Comparison of ENCODE assay signal across 10 cellular contexts in genomic region chr18:23884712-23885375, GRCh38.
DNase-seq lines count a peak whose midpoint lies in the region; ATAC-seq lines count a peak whose summit lies in the region.
"Had no signal": no experiment of that assay in that cellular context is flagged by ENCODE, and none has a peak within 500 bp of the region (broad histone marks: within the 10 kb centered on the region; RNA-seq: fewer than 3 reads in every experiment).

No MANE protein-coding gene starts in this region.

- no peaks in the 10 kb centered on the region for H3K36me3 ChIP-seq in naive thymus-derived CD4-positive, alpha-beta T cell (ENCODE audit: control insufficient read depth in 2 of 3, insufficient read depth in 3 of 3, low read length in 3 of 3)
- no peaks in the 10 kb centered on the region for H3K36me3 ChIP-seq in aorta (ENCODE audit: control insufficient read depth in 1 of 2, insufficient read depth in 2 of 2, low read length in 1 of 2)

- intact Hi-C loops in naive thymus-derived CD4-positive, alpha-beta T cell (cut with micrococcal nuclease): loop anchor here (1.0 to 5.0 kb wide), 3 partner anchors 14 to 57 kb away; no protein-coding TSS in a partner anchor
- intact Hi-C loops in aorta (cut with DNase I): no loop called here

- H3K36me3 Mint-ChIP-seq in central memory CD8-positive, alpha-beta T cell (ENCODE audit: insufficient read depth): no peaks in the 10 kb centered on the region
- H3K36me3 Mint-ChIP-seq in naive thymus-derived CD4-positive, alpha-beta T cell: peaks cover 0 to 1% (median 0%) of the 10 kb centered on the region in 5 donors
- H3K36me3 Mint-ChIP-seq in stimulated activated naive B cell treated with anti-CD40 and anti-IgM and Interleukin-4, amounts not matched to agents 10 μg/mL and 1 μg/mL and 100 μg/mL, for 72 hours: no peaks in the 10 kb centered on the region

- H3K9me3 Mint-ChIP-seq in stimulated activated naive CD8-positive, alpha-beta T cell treated with anti-CD3 and anti-CD28 coated beads, Interleukin-15, amount 100 ng/mL, for 72 hours: no peaks in the 10 kb centered on the region
- H3K9me3 Mint-ChIP-seq in central memory CD8-positive, alpha-beta T cell: no peaks in the 10 kb centered on the region
- H3K9me3 Mint-ChIP-seq in naive thymus-derived CD4-positive, alpha-beta T cell: no peaks in the 10 kb centered on the region
- H3K9me3 Mint-ChIP-seq in stimulated activated naive B cell treated with anti-CD40 and anti-IgM and Interleukin-4, amounts not matched to agents 10 μg/mL and 1 μg/mL and 100 μg/mL, for 72 hours: no peaks in the 10 kb centered on the region

- no peaks in the 10 kb centered on the region for H3K27me3 Mint-ChIP-seq in stimulated activated naive CD8-positive, alpha-beta T cell treated with anti-CD3 and anti-CD28 coated beads, Interleukin-15, amount 100 ng/mL, for 72 hours
- H3K27me3 Mint-ChIP-seq in central memory CD8-positive, alpha-beta T cell: no peaks in the 10 kb centered on the region
- peaks cover 0 to 2% (median 0%) of the 10 kb centered on the region in 5 donors for H3K27me3 Mint-ChIP-seq in naive thymus-derived CD4-positive, alpha-beta T cell
- H3K27me3 Mint-ChIP-seq in stimulated activated naive B cell treated with anti-CD40 and anti-IgM and Interleukin-4, amounts not matched to agents 10 μg/mL and 1 μg/mL and 100 μg/mL, for 72 hours: no peaks in the 10 kb centered on the region

- H3K27ac Mint-ChIP-seq in stimulated activated naive CD8-positive, alpha-beta T cell treated with anti-CD3 and anti-CD28 coated beads, Interleukin-15, amount 100 ng/mL, for 72 hours: peak overlapping the region; percentile 7 to 38
- H3K27ac Mint-ChIP-seq in central memory CD8-positive, alpha-beta T cell (ENCODE audit: low read depth): peak overlapping the region; percentile 80
- H3K27ac Mint-ChIP-seq in naive thymus-derived CD4-positive, alpha-beta T cell: peak overlapping the region in 6 of 9 donors; percentile 31 to 75 (median 47)
- no peak overlapping the region for H3K27ac Mint-ChIP-seq in stimulated activated naive B cell treated with anti-CD40 and anti-IgM and Interleukin-4, amounts not matched to agents 10 μg/mL and 1 μg/mL and 100 μg/mL, for 72 hours

- H3K27ac ChIP-seq in naive thymus-derived CD4-positive, alpha-beta T cell (ENCODE audit: low read depth, low read length): no peak overlapping the region
- peak overlapping the region in 1 of 2 donors; percentile 56 for H3K27ac ChIP-seq in aorta (ENCODE audit: low read depth in 1 of 2, low read length in 2 of 2)

- CTCF ChIA-PET in naive thymus-derived CD4-positive, alpha-beta T cell (lab: Charles Lee): no interaction called here

- WGBS in aorta, 2 donors: 57 to 62% methylated on average over 13 of the region's 13 CpGs

- H3K4me1 Mint-ChIP-seq in stimulated activated naive CD8-positive, alpha-beta T cell treated with anti-CD3 and anti-CD28 coated beads, Interleukin-15, amount 100 ng/mL, for 72 hours: peaks cover 34% of the 10 kb centered on the region
- peaks cover 37% of the 10 kb centered on the region for H3K4me1 Mint-ChIP-seq in central memory CD8-positive, alpha-beta T cell
- H3K4me1 Mint-ChIP-seq in naive thymus-derived CD4-positive, alpha-beta T cell: peaks cover 17 to 44% (median 30%) of the 10 kb centered on the region in 7 donors
- peaks cover 6 to 8% of the 10 kb centered on the region in 2 donors for H3K4me1 Mint-ChIP-seq in stimulated activated naive B cell treated with anti-CD40 and anti-IgM and Interleukin-4, amounts not matched to agents 10 μg/mL and 1 μg/mL and 100 μg/mL, for 72 hours

- peak; percentile 33 for ATAC-seq in stimulated activated naive CD8-positive, alpha-beta T cell treated with anti-CD3 and anti-CD28 coated beads, Interleukin-15, amount 100 ng/mL, for 72 hours
- no peak for ATAC-seq in stimulated activated naive CD8-positive, alpha-beta T cell treated with anti-CD3 and anti-CD28 coated beads, Interleukin-15, Interleukin-2, amounts not matched to agents 100 U/mL and 50 U/mL, for 24 hours
- no peak for ATAC-seq in central memory CD8-positive, alpha-beta T cell (replicated peaks; ENCODE audit: extremely low read depth, poor library complexity, severe bottlenecking)
- ATAC-seq in naive thymus-derived CD4-positive, alpha-beta T cell: no peak
- peak; percentile 42 for ATAC-seq in aorta (ENCODE audit: low FRiP score)
- no peak for ATAC-seq in stimulated activated naive B cell treated with anti-CD40 and anti-IgM and Interleukin-4, amounts not matched to agents 10 μg/mL and 1 μg/mL and 100 μg/mL, for 72 hours (replicated peaks)
- ATAC-seq in HG03097 (IDR thresholded peaks at IDR 0.05; ENCODE audit: low FRiP score, unreplicated experiment): no peak
- ATAC-seq: SK-N-SH treated with all-trans-retinoic acid at 6 μM for 48 hours had no signal

- H3K9me3 ChIP-seq in naive thymus-derived CD4-positive, alpha-beta T cell (ENCODE audit: control insufficient read depth in 2 of 3, low read length in 3 of 3): no peaks in the 10 kb centered on the region
- H3K9me3 ChIP-seq in aorta (ENCODE audit: control insufficient read depth, low read length): no peaks in the 10 kb centered on the region

- peaks cover 0 to 11% of the 10 kb centered on the region in 2 donors for H3K4me1 ChIP-seq in naive thymus-derived CD4-positive, alpha-beta T cell (ENCODE audit: control insufficient read depth in 2 of 2, insufficient read depth in 2 of 2, low read length in 2 of 2)
- peaks cover 2 to 7% of the 10 kb centered on the region in 2 donors for H3K4me1 ChIP-seq in aorta (ENCODE audit: control insufficient read depth in 1 of 2, insufficient read depth in 2 of 2, low read length in 2 of 2)

- POLR2A ChIA-PET in naive thymus-derived CD4-positive, alpha-beta T cell (lab: Charles Lee): no interaction called here

- no peaks in the 10 kb centered on the region for H3K27me3 ChIP-seq in naive thymus-derived CD4-positive, alpha-beta T cell (ENCODE audit: control insufficient read depth in 2 of 2, insufficient read depth in 2 of 2, low read length in 2 of 2)
- H3K27me3 ChIP-seq in aorta (ENCODE audit: control insufficient read depth in 1 of 2, insufficient read depth in 2 of 2, low read length in 1 of 2): no peaks in the 10 kb centered on the region

- DNase-seq in stimulated activated naive CD8-positive, alpha-beta T cell treated with anti-CD3 and anti-CD28 coated beads, Interleukin-15, amount 100 ng/mL, for 72 hours: no peak
- no peak for DNase-seq in stimulated activated naive CD8-positive, alpha-beta T cell treated with anti-CD3 and anti-CD28 coated beads, Interleukin-15, Interleukin-2, amounts not matched to agents 100 U/mL and 50 U/mL, for 24 hours
- no peak for DNase-seq in central memory CD8-positive, alpha-beta T cell (ENCODE audit: low spot score in 2 of 2)
- DNase-seq in naive thymus-derived CD4-positive, alpha-beta T cell: no peak
- DNase-seq in aorta: no peak
- no peak for DNase-seq in stimulated activated naive B cell treated with anti-CD40 and anti-IgM and Interleukin-4, amounts not matched to agents 10 μg/mL and 1 μg/mL and 100 μg/mL, for 72 hours
- DNase-seq in SK-N-DZ (ENCODE audit: low spot score): no peak
- DNase-seq: activated T-cell treated with anti-CD3 and anti-CD28 coated beads for 4 hours had no signal

- peak overlapping the region in 1 of 2 donors; percentile 2 for H3K4me3 Mint-ChIP-seq in stimulated activated naive CD8-positive, alpha-beta T cell treated with anti-CD3 and anti-CD28 coated beads, Interleukin-15, amount 100 ng/mL, for 72 hours
- no peak overlapping the region for H3K4me3 Mint-ChIP-seq in central memory CD8-positive, alpha-beta T cell
- H3K4me3 Mint-ChIP-seq in naive thymus-derived CD4-positive, alpha-beta T cell: peak overlapping the region in 5 of 10 donors; percentile 43 to 71 (median 55)
- H3K4me3 Mint-ChIP-seq in stimulated activated naive B cell treated with anti-CD40 and anti-IgM and Interleukin-4, amounts not matched to agents 10 μg/mL and 1 μg/mL and 100 μg/mL, for 72 hours: no peak overlapping the region

- H3K4me3 ChIP-seq in naive thymus-derived CD4-positive, alpha-beta T cell (ENCODE audit: low read length): no peak overlapping the region
- no peak overlapping the region for H3K4me3 ChIP-seq in aorta (ENCODE audit: low read length in 2 of 2)

Comparison
In these comparisons a context has a peak if more than half of its experiments do, and no peak if none do; other contexts are left out.
1. ATAC-seq: peak in stimulated activated naive CD8-positive, alpha-beta T cell treated with anti-CD3 and anti-CD28 coated beads, Interleukin-15, amount 100 ng/mL, for 72 hours (single experiment) and aorta (single experiment); none in stimulated activated naive CD8-positive, alpha-beta T cell treated with anti-CD3 and anti-CD28 coated beads, Interleukin-15, Interleukin-2, amounts not matched to agents 100 U/mL and 50 U/mL, for 24 hours (single experiment), central memory CD8-positive, alpha-beta T cell (single experiment), naive thymus-derived CD4-positive, alpha-beta T cell (single experiment), stimulated activated naive B cell treated with anti-CD40 and anti-IgM and Interleukin-4, amounts not matched to agents 10 μg/mL and 1 μg/mL and 100 μg/mL, for 72 hours (0 of 2) and HG03097 (single experiment).
2. intact Hi-C loops: an anchor here in naive thymus-derived CD4-positive, alpha-beta T cell (1.0 to 5.0 kb wide); none called in aorta.